Comparison of ENCODE assay signal across 16 cellular contexts in the genomic region with DNA sequence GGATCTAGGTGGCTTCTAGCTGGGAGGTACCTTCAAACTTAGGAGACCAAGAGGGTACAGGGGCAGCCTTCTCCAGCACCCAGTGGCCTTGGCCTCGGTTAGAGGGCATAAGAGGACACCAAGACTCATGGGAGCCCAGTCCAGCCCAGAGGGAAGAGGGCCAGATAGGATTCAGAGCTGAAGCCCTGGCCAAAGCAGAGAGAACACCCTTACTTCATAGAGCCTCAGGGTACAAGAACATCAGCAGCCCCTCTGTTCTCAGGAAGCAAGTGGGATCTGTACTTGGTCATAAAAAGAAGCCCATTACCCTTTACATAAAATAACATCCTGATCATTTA. TPM values are rescaled to one million over a fixed set of nuclear protein-coding genes. Genes with fewer than 3 reads are reported as not detected.
DNase-seq lines count a peak whose midpoint lies in the region; ATAC-seq and TF ChIP-seq lines count a peak whose summit lies in the region.
"Had no signal": no experiment of that assay in that cellular context is flagged by ENCODE, and none has a peak within 500 bp of the region (broad histone marks: within the 10 kb centered on the region; RNA-seq: fewer than 3 reads in every experiment).

No MANE protein-coding gene starts in this region.

- DNase-seq in activated CD8-positive, alpha-beta memory T cell treated with anti-CD3 and anti-CD28 coated beads, Interleukin-2, amount 50 U/mL, for 48 hours, result peak; percentile 33
- no peak for DNase-seq in activated CD8-positive, alpha-beta memory T cell treated with anti-CD3 and anti-CD28 coated beads for 24 hours
- DNase-seq in GM23338 (ENCODE audit: low spot score) (no peak), endodermal cell (no peak), progenitor cell of endocrine pancreas (ENCODE audit: low spot score, unreplicated experiment) (no peak)
- DNase-seq in stimulated activated effector memory CD8-positive, alpha-beta T cell treated with anti-CD3 and anti-CD28 coated beads, Interleukin-12 subunit alpha, Interleukin-12 subunit beta, amount 100 ng/mL, for 72 hours (ENCODE audit: low spot score in 2 of 2), result no peak
- DNase-seq in activated naive CD4-positive, alpha-beta T cell treated with anti-CD3 and anti-CD28 coated beads, Interleukin-2, amount 10 ng/mL, durations not matched to agents 7 days and 5 days, result no peak
- DNase-seq: AML-193; CD4-positive, alpha-beta T cell; GM23248; HFFc6 had no signal

- H3F3A ChIP-seq in GM23338 (replicated peaks; ENCODE audit: low read depth), result no peaks in the 10 kb centered on the region

- H3K27me3 ChIP-seq in GM23338 (ENCODE audit: insufficient read depth) (no peaks in the 10 kb centered on the region), endodermal cell (ENCODE audit: control insufficient read depth, insufficient read depth, low read length, poor library complexity, severe bottlenecking) (no peaks in the 10 kb centered on the region)

- H2AFZ ChIP-seq in GM23338, result peak overlapping the region; percentile 72; the same call in 1 of the 2 replicates
- H2AFZ ChIP-seq: GM23248 had no signal

- H3K9ac ChIP-seq in endodermal cell (ENCODE audit: extremely low read depth, low read length, poor library complexity, severe bottlenecking), result no peak overlapping the region
- H3K9ac ChIP-seq: GM23248 had no signal

- no peak for ATAC-seq in GM23338
- no peak for ATAC-seq in stimulated activated effector memory CD8-positive, alpha-beta T cell treated with anti-CD3 and anti-CD28 coated beads, Interleukin-12 subunit alpha, Interleukin-12 subunit beta, amount 100 ng/mL, for 72 hours

- CTCF ChIA-PET in activated naive CD4-positive, alpha-beta T cell treated with anti-CD3 and anti-CD28 coated beads, Interleukin-2, amount 10 ng/mL, durations not matched to agents 7 days and 5 days (lab: Charles Lee), result no interaction called here

- 83 to 84% methylated on average over 1 of the region's 1 CpG for WGBS in endodermal cell (ENCODE audit: insufficient coverage in 1 of 2, insufficient read length in 1 of 2), 2 experiments

- no peak for TF ChIP-seq CTCF in GM23338 (conservative IDR thresholded peaks at IDR 0.05; ENCODE audit: low read depth in 2 of 2)
- TF ChIP-seq CTCF in endodermal cell (conservative IDR thresholded peaks at IDR 0.05), result no peak
- no peak for TF ChIP-seq CTCF in progenitor cell of endocrine pancreas (IDR thresholded peaks at IDR 0.05; ENCODE audit: unreplicated experiment)

- H3K4me3 Mint-ChIP-seq in GM23338 (no peak overlapping the region), endodermal cell (no peak overlapping the region), progenitor cell of endocrine pancreas (ENCODE audit: low read depth) (no peak overlapping the region)
- H3K4me3 Mint-ChIP-seq in stimulated activated effector memory CD8-positive, alpha-beta T cell treated with anti-CD3 and anti-CD28 coated beads, Interleukin-12 subunit alpha, Interleukin-12 subunit beta, amount 100 ng/mL, for 72 hours, result no peak overlapping the region
- no peak overlapping the region for H3K4me3 Mint-ChIP-seq in activated naive CD4-positive, alpha-beta T cell treated with anti-CD3 and anti-CD28 coated beads, Interleukin-2, amount 10 ng/mL, durations not matched to agents 7 days and 5 days
- H3K4me3 Mint-ChIP-seq: CD4-positive, alpha-beta T cell; HFFc6 had no signal

- peaks cover 1% of the 10 kb centered on the region for H3K27me3 Mint-ChIP-seq in GM23338 (ENCODE audit: insufficient read depth, low read depth, poor library complexity)
- H3K27me3 Mint-ChIP-seq in endodermal cell (ENCODE audit: insufficient read depth), result no peaks in the 10 kb centered on the region
- no peaks in the 10 kb centered on the region for H3K27me3 Mint-ChIP-seq in activated naive CD4-positive, alpha-beta T cell treated with anti-CD3 and anti-CD28 coated beads, Interleukin-2, amount 10 ng/mL, durations not matched to agents 7 days and 5 days
- H3K27me3 Mint-ChIP-seq in progenitor cell of endocrine pancreas, result no peaks in the 10 kb centered on the region
- H3K27me3 Mint-ChIP-seq: CD4-positive, alpha-beta T cell had no signal

- H3K79me2 ChIP-seq in GM23338 (replicated peaks; ENCODE audit: insufficient read depth), result no peaks in the 10 kb centered on the region

- H3K4me1 Mint-ChIP-seq in GM23338 (peaks cover 21% of the 10 kb centered on the region), endodermal cell (peaks cover 49% of the 10 kb centered on the region), progenitor cell of endocrine pancreas (ENCODE audit: low read depth) (peaks cover 7% of the 10 kb centered on the region)
- peaks cover 29% of the 10 kb centered on the region for H3K4me1 Mint-ChIP-seq in stimulated activated effector memory CD8-positive, alpha-beta T cell treated with anti-CD3 and anti-CD28 coated beads, Interleukin-12 subunit alpha, Interleukin-12 subunit beta, amount 100 ng/mL, for 72 hours
- H3K4me1 Mint-ChIP-seq in activated naive CD4-positive, alpha-beta T cell treated with anti-CD3 and anti-CD28 coated beads, Interleukin-2, amount 10 ng/mL, durations not matched to agents 7 days and 5 days, result peaks cover 22% of the 10 kb centered on the region

- H3K9me3 Mint-ChIP-seq in GM23338, result no peaks in the 10 kb centered on the region
- H3K9me3 Mint-ChIP-seq in endodermal cell, result no peaks in the 10 kb centered on the region
- H3K9me3 Mint-ChIP-seq in stimulated activated effector memory CD8-positive, alpha-beta T cell treated with anti-CD3 and anti-CD28 coated beads, Interleukin-12 subunit alpha, Interleukin-12 subunit beta, amount 100 ng/mL, for 72 hours, result no peaks in the 10 kb centered on the region
- no peaks in the 10 kb centered on the region for H3K9me3 Mint-ChIP-seq in activated naive CD4-positive, alpha-beta T cell treated with anti-CD3 and anti-CD28 coated beads, Interleukin-2, amount 10 ng/mL, durations not matched to agents 7 days and 5 days
- H3K9me3 Mint-ChIP-seq in progenitor cell of endocrine pancreas (ENCODE audit: low read depth), result no peaks in the 10 kb centered on the region
- H3K9me3 Mint-ChIP-seq: CD4-positive, alpha-beta T cell; HFFc6 had no signal

- H3K27ac Mint-ChIP-seq in GM23338 (no peak overlapping the region), endodermal cell (peak overlapping the region; percentile 57), progenitor cell of endocrine pancreas (no peak overlapping the region)
- peak overlapping the region; percentile 24 for H3K27ac Mint-ChIP-seq in stimulated activated effector memory CD8-positive, alpha-beta T cell treated with anti-CD3 and anti-CD28 coated beads, Interleukin-12 subunit alpha, Interleukin-12 subunit beta, amount 100 ng/mL, for 72 hours
- H3K27ac Mint-ChIP-seq in activated naive CD4-positive, alpha-beta T cell treated with anti-CD3 and anti-CD28 coated beads, Interleukin-2, amount 10 ng/mL, durations not matched to agents 7 days and 5 days, result no peak overlapping the region
- H3K27ac Mint-ChIP-seq: CD4-positive, alpha-beta T cell; HFFc6 had no signal

- no peaks in the 10 kb centered on the region for H3K36me3 Mint-ChIP-seq in GM23338 (ENCODE audit: low read depth)
- H3K36me3 Mint-ChIP-seq in endodermal cell (ENCODE audit: low read depth), result no peaks in the 10 kb centered on the region
- H3K36me3 Mint-ChIP-seq in stimulated activated effector memory CD8-positive, alpha-beta T cell treated with anti-CD3 and anti-CD28 coated beads, Interleukin-12 subunit alpha, Interleukin-12 subunit beta, amount 100 ng/mL, for 72 hours, result no peaks in the 10 kb centered on the region
- peaks cover 3% of the 10 kb centered on the region for H3K36me3 Mint-ChIP-seq in activated naive CD4-positive, alpha-beta T cell treated with anti-CD3 and anti-CD28 coated beads, Interleukin-2, amount 10 ng/mL, durations not matched to agents 7 days and 5 days
- no peaks in the 10 kb centered on the region for H3K36me3 Mint-ChIP-seq in progenitor cell of endocrine pancreas (ENCODE audit: insufficient read depth)

- H3K36me3 ChIP-seq in GM23338 (ENCODE audit: insufficient read depth) (no peaks in the 10 kb centered on the region), endodermal cell (ENCODE audit: control insufficient read depth, insufficient read depth, low read length) (no peaks in the 10 kb centered on the region)

- no peaks in the 10 kb centered on the region for H3K9me3 ChIP-seq in endodermal cell (ENCODE audit: control insufficient read depth, low read length)
- H3K9me3 ChIP-seq: A549, Caco-2 had no signal

- H3K9me2 ChIP-seq in GM23338 (ENCODE audit: insufficient read depth), result no peaks in the 10 kb centered on the region

- H3K4me2 ChIP-seq in GM23338, result no peak overlapping the region
- H3K4me2 ChIP-seq: A549 had no signal

- H3K4me3 ChIP-seq in GM23338, result no peak overlapping the region
- H3K4me3 ChIP-seq in endodermal cell (ENCODE audit: low read length), result no peak overlapping the region
- H3K4me3 ChIP-seq: A549, GM23248 had no signal

- H3K27ac ChIP-seq in GM23338 (ENCODE audit: low read depth), result peak overlapping the region; percentile 78; the same call in 1 of the 2 replicates
- no peak overlapping the region for H3K27ac ChIP-seq in endodermal cell (ENCODE audit: low read depth, low read length)
- H3K27ac ChIP-seq: 22Rv1, A549, C4-2B, GM23248, HL-60 had no signal

- H4K20me1 ChIP-seq in GM23338 (replicated peaks; ENCODE audit: insufficient read depth), result no peaks in the 10 kb centered on the region

- H3K4me1 ChIP-seq in GM23338 (ENCODE audit: insufficient read depth), result peaks cover 18% of the 10 kb centered on the region
- H3K4me1 ChIP-seq in endodermal cell (ENCODE audit: control insufficient read depth, insufficient read depth, low read length), result peaks cover 17% of the 10 kb centered on the region
- H3K4me1 ChIP-seq: A549 had no signal

TF ChIP-seq in GM23338, 12 proteins besides CTCF, POLR2A, EP300 and RAD21:
- TF ChIP-seq CREB1 (CRISPR knock-in tag; IDR thresholded peaks at IDR 0.05; ENCODE audit: low read depth), result no peak
TF ChIP-seq in GM23338: peak in this region for 0.

RNA-seq across cellular contexts. Expression of gene ASPRV1, which starts 45.0 kb away (rescaled TPM):
- 0.82 and 1.4 TPM in 2 replicates for total RNA-seq in GM23338 (2014; rRNA removed; shearing (Covaris generic))
- 0.54 and 0.60 TPM in 2 replicates for polyA plus RNA-seq in GM23338 (2016; fragmentation: Nextera tagmentation; extraction: Ambion mirVana)
- total RNA-seq in endodermal cell (under 1 TPM; 0.84 to 0.91 TPM), progenitor cell of endocrine pancreas (1.1 and 1.2 TPM in 2 replicates)
- 0.89 TPM for polyA plus RNA-seq in endodermal cell (2013, experiment 1 of 2)
- polyA plus RNA-seq in endodermal cell (2013, experiment 2 of 2), result 1.0 TPM

Comparison
In these comparisons a context has a peak if more than half of its experiments do, and no peak if none do; other contexts are left out.
1. H3K27ac Mint-ChIP-seq: peak in endodermal cell (single experiment) and stimulated activated effector memory CD8-positive, alpha-beta T cell treated with anti-CD3 and anti-CD28 coated beads, Interleukin-12 subunit alpha, Interleukin-12 subunit beta, amount 100 ng/mL, for 72 hours (single experiment); none in GM23338 (single experiment), activated naive CD4-positive, alpha-beta T cell treated with anti-CD3 and anti-CD28 coated beads, Interleukin-2, amount 10 ng/mL, durations not matched to agents 7 days and 5 days (single experiment) and progenitor cell of endocrine pancreas (single experiment).